8 cellular contexts compared by ENCODE assay signal in the genomic region with DNA sequence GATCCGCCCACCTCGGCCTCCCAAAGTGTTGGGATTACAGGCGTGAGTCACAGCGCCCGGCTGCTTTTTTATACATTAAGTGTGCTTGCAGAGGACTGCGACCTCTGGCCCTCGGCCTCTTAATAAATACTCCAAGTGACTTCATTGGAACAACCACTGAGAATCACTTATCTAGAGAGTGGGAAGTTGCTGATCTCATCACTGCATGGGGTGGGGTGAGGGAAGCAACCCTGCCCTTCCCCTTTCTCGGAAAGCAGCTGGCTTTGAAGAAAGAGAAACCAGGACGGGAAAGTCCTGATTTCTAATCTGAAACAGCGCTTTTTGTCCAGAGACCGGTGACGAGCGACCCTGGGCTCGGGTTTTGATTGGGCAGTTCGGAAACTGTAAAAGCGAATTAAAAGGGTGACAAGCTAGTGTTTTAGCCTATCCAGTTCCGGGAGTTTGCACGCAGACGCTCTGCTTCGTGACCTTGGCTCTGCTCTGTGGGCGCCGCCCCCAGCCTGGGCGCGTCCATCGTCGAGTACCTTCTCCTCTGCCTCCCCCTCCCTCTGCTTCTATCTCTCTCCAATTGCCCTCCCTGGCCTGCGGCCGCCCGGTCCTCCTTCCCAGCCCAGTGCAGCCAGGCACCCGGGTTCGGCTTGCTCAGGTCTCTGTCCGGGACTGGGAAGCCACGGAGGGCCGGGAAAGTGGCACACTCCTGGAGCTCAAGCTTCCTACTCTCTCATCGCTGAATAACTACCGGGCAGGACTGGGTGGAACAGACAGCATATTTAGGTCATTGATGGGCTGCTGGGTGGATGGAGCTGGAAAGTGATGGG. TPM values are rescaled to one million over a fixed set of nuclear protein-coding genes. Genes with fewer than 3 reads are reported as not detected.
DNase-seq lines count a peak whose midpoint lies in the region; ATAC-seq and TF ChIP-seq lines count a peak whose summit lies in the region.

No MANE protein-coding gene starts in this region.

- H3K4me1 ChIP-seq in thymus (ENCODE audit: control insufficient read depth, insufficient read depth, low read length): peaks cover 30% of the 10 kb centered on the region

- H3K4me3 Mint-ChIP-seq in activated naive CD8-positive, alpha-beta T cell treated with anti-CD3 and anti-CD28 coated beads, Interleukin-2, amount 50 U/mL, for 24 hours: peak overlapping the region; percentile 98
- H3K4me3 Mint-ChIP-seq in osteocyte (ENCODE audit: unreplicated experiment): peak overlapping the region; percentile 96

- peak overlapping the region; percentile 86 for H3K4me3 ChIP-seq in GM12865 (ENCODE audit: low read depth, low read length)
- peak overlapping the region; percentile 87 for H3K4me3 ChIP-seq in SU-DHL-6 (ENCODE audit: insufficient read depth, low read length, poor library complexity, severe bottlenecking)
- peak overlapping the region; percentile 92 for H3K4me3 ChIP-seq in thymus (ENCODE audit: low read length)

- peak overlapping the region; percentile 92 for H3K4me2 ChIP-seq in SU-DHL-6 (ENCODE audit: low read depth, low read length, poor library complexity, severe bottlenecking)

- H3F3A ChIP-seq in SU-DHL-6 (ENCODE audit: insufficient read depth): peaks cover 46% of the 10 kb centered on the region

- H3K79me2 ChIP-seq in SU-DHL-6 (ENCODE audit: insufficient read depth, low read length): peaks cover 11% of the 10 kb centered on the region; the same call in 1 of the 2 replicates

- H3K36me3 Mint-ChIP-seq in activated naive CD8-positive, alpha-beta T cell treated with anti-CD3 and anti-CD28 coated beads, Interleukin-2, amount 50 U/mL, for 24 hours (ENCODE audit: low read depth): peaks cover 35% of the 10 kb centered on the region
- H3K36me3 Mint-ChIP-seq in osteocyte (ENCODE audit: unreplicated experiment): peaks cover 5% of the 10 kb centered on the region

- peak overlapping the region; percentile 92 for H3K9ac ChIP-seq in SU-DHL-6 (ENCODE audit: low read length)

- WGBS in thymus: 3% methylated on average over 36 of the region's 36 CpGs

- H3K9me3 ChIP-seq in SU-DHL-6 (ENCODE audit: insufficient read depth, low read length): no peaks in the 10 kb centered on the region
- no peaks in the 10 kb centered on the region for H3K9me3 ChIP-seq in thymus (ENCODE audit: control insufficient read depth)

- peaks cover 2% of the 10 kb centered on the region for H3K27me3 Mint-ChIP-seq in activated naive CD8-positive, alpha-beta T cell treated with anti-CD3 and anti-CD28 coated beads, Interleukin-2, amount 50 U/mL, for 24 hours
- no peaks in the 10 kb centered on the region for H3K27me3 Mint-ChIP-seq in osteocyte (ENCODE audit: unreplicated experiment)

- H3K27ac Mint-ChIP-seq in activated naive CD8-positive, alpha-beta T cell treated with anti-CD3 and anti-CD28 coated beads, Interleukin-2, amount 50 U/mL, for 24 hours: peak overlapping the region; percentile 98
- peak overlapping the region; percentile 99 for H3K27ac Mint-ChIP-seq in osteocyte (ENCODE audit: unreplicated experiment)

- H3K9me2 ChIP-seq in SU-DHL-6 (replicated peaks; ENCODE audit: insufficient read depth, low read length): no peaks in the 10 kb centered on the region

- no peaks in the 10 kb centered on the region for H3K9me3 Mint-ChIP-seq in activated naive CD8-positive, alpha-beta T cell treated with anti-CD3 and anti-CD28 coated beads, Interleukin-2, amount 50 U/mL, for 24 hours
- no peaks in the 10 kb centered on the region for H3K9me3 Mint-ChIP-seq in osteocyte (ENCODE audit: unreplicated experiment)

- ATAC-seq in HG02763 (IDR thresholded peaks at IDR 0.05; ENCODE audit: unreplicated experiment) (peak; percentile 76), Right ventricle myocardium inferior (peak; percentile 97)
- ATAC-seq in activated naive CD8-positive, alpha-beta T cell treated with anti-CD3 and anti-CD28 coated beads, Interleukin-2, amount 50 U/mL, for 24 hours: peak; percentile 83

- H4K20me1 ChIP-seq in SU-DHL-6 (ENCODE audit: low read depth, low read length): no peaks in the 10 kb centered on the region

- H3K36me3 ChIP-seq in SU-DHL-6 (ENCODE audit: low read length) (no peaks in the 10 kb centered on the region), thymus (ENCODE audit: control insufficient read depth, insufficient read depth) (no peaks in the 10 kb centered on the region)

- H3K4me1 Mint-ChIP-seq in activated naive CD8-positive, alpha-beta T cell treated with anti-CD3 and anti-CD28 coated beads, Interleukin-2, amount 50 U/mL, for 24 hours: peaks cover 75% of the 10 kb centered on the region
- H3K4me1 Mint-ChIP-seq in osteocyte (ENCODE audit: unreplicated experiment): peaks cover 32% of the 10 kb centered on the region

- H3K27me3 ChIP-seq in SU-DHL-6 (ENCODE audit: low read length) (no peaks in the 10 kb centered on the region), thymus (ENCODE audit: control insufficient read depth, insufficient read depth) (no peaks in the 10 kb centered on the region)

- intact Hi-C loops in Right ventricle myocardium inferior (cut with DNase I): loop anchor here (1.0 kb wide), 1 partner anchor 17 kb away; a partner anchor contains a TSS

- H3K27ac ChIP-seq in SU-DHL-6 (ENCODE audit: low read depth, low read length) (peak overlapping the region; percentile 96), thymus (ENCODE audit: low read depth) (peak overlapping the region; percentile 98)

- H2AFZ ChIP-seq in SU-DHL-6 (ENCODE audit: low read depth, low read length, severe bottlenecking): peak overlapping the region; percentile 85

- TF ChIP-seq CTCF in GM12865 (IDR thresholded peaks at IDR 0.05; ENCODE audit: insufficient read depth, low read depth, low read length, missing control alignments): no peak
- TF ChIP-seq CTCF in SU-DHL-6 (IDR thresholded peaks at IDR 0.05; ENCODE audit: insufficient read depth, low read length, poor library complexity, severe bottlenecking): no peak
- no peak for TF ChIP-seq CTCF in osteocyte (IDR thresholded peaks at IDR 0.05)

- DNase-seq in GM12865 (ENCODE audit: low read depth) (peak; percentile 99), NCI-H1417 (lab: John Stamatoyannopoulos, UW) (peak; percentile 89 to 97 (median 89)), Right ventricle myocardium inferior (ENCODE audit: missing footprints) (peak; percentile 97), osteocyte (ENCODE audit: extremely low spot score, unreplicated experiment) (peak; percentile 96)
- peak; percentile 92 for DNase-seq in activated naive CD8-positive, alpha-beta T cell treated with anti-CD3 and anti-CD28 coated beads, Interleukin-2, amount 50 U/mL, for 24 hours

RNA-seq across cellular contexts. Expression of a gene that starts 7.5 kb away (rescaled TPM):
- 51.9 TPM for total RNA-seq in Right ventricle myocardium inferior
- 13.6 and 17.6 TPM in 2 replicates for total RNA-seq in osteocyte
- 34.7 TPM for polyA plus RNA-seq in thymus

RNA-seq across cellular contexts. Expression of a gene that starts 17.5 kb away (rescaled TPM):
- total RNA-seq in Right ventricle myocardium inferior (1,155 TPM), osteocyte (1,535 and 1,733 TPM in 2 replicates)
- polyA plus RNA-seq in thymus: 8,137 TPM

RNA-seq across cellular contexts. Expression of a gene that starts 17.7 kb away (rescaled TPM):
- total RNA-seq in Right ventricle myocardium inferior (3.3 TPM), osteocyte (0.24 and 0.40 TPM in 2 replicates)
- polyA plus RNA-seq in thymus: 25.8 TPM

Comparison
In these comparisons a context has a peak if more than half of its experiments do, and no peak if none do; other contexts are left out.
1. Peak in every context shown above with its lines: DNase-seq, ATAC-seq, H3K4me3 ChIP-seq and H3K27ac ChIP-seq.